In the genomic region with DNA sequence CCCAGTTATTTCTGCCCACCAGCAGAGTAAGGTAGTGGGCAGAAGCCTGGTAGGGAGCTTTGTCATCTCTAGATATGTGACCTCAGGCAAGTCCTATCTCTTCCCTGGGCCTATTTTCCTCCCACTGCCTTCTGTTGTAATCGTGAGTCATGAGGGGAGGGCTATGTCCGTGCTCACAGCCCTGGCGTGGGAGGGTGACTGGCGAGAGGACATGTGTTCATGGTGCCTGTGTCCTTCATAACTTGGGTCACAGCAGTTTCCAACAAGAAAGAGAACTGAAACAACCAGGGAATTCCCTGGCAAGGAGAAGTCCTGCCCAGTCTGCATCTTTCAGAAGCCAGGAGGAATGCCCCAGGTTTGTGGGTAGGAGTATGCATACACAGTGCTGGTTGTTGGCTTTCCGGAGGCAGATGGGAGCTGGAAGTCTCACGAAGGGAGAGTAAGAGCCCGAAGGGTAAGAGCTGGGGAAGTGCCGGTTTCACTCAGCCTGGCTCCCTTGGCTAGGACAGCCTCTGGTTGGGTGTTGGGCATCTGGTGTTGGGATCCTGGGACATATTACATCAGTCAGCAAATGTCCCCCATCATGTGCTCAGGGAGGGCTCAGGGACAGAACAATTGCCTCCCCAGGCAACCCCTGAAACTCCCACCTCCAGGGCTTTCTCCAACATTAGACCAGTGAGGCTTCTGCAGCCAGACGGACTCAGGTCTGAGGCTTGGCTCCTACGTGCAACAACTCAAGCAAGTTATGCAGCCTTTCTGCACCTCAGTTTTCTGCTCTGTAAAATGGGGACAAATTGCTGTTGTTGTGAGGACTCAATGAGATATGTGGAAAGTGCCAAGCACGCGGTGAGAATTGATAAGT, we compare ENCODE assay signal across 8 cellular contexts.
A peak's percentile ranks its signal among the peaks of the same experiment; 100 is the strongest.
DNase-seq lines count a peak whose midpoint lies in the region; ATAC-seq lines count a peak whose summit lies in the region.

No MANE protein-coding gene starts in this region.

- DNase-seq in SKM-1 (lab: John Stamatoyannopoulos, UW; ENCODE audit: unreplicated experiment) (peak; percentile 48), hepatic stellate cell (ENCODE audit: low spot score) (peak; percentile 89), NCI-H748 (lab: John Stamatoyannopoulos, UW; ENCODE audit: unreplicated experiment) (no peak)
- DNase-seq in activated CD4-positive, alpha-beta T cell treated with anti-CD3 and anti-CD28 coated beads, Interleukin-2, amount 50 U/mL, for 1 hour, result no peak

- ATAC-seq in GM18519 (IDR thresholded peaks at IDR 0.05; ENCODE audit: low FRiP score, unreplicated experiment) (peak; percentile 47), HG02840 (IDR thresholded peaks at IDR 0.05; ENCODE audit: low FRiP score, unreplicated experiment) (peak; percentile 52), HG03139 (IDR thresholded peaks at IDR 0.05; ENCODE audit: unreplicated experiment) (no peak), GM21737 (IDR thresholded peaks at IDR 0.05; ENCODE audit: unreplicated experiment) (no peak)

Comparison
In these comparisons a context has a peak if more than half of its experiments do, and no peak if none do; other contexts are left out.
1. ATAC-seq: peak in GM18519 (single experiment) and HG02840 (single experiment); none in HG03139 (single experiment) and GM21737 (single experiment).
2. DNase-seq: peak in SKM-1 (single experiment) and hepatic stellate cell (single experiment); none in activated CD4-positive, alpha-beta T cell treated with anti-CD3 and anti-CD28 coated beads, Interleukin-2, amount 50 U/mL, for 1 hour (single experiment) and NCI-H748 (single experiment).